1 cellular context compared by ENCODE assay signal in genomic region chr13:39253774-39254173, GRCh38.
TF ChIP-seq lines count a peak whose summit lies in the region.

No MANE protein-coding gene starts in this region.

TF ChIP-seq in SK-N-SH, 30 proteins besides CTCF, POLR2A, EP300 and RAD21 (continued from another document):
- no peak for TF ChIP-seq FOSL2 (IDR thresholded peaks at IDR 0.05; ENCODE audit: borderline replicate concordance, low read depth)
TF ChIP-seq in SK-N-SH: peak in this region for 0.
